1 cellular context compared by ENCODE assay signal in genomic region chr6:28659250-28659566, GRCh38.
TF ChIP-seq lines count a peak whose summit lies in the region.

No MANE protein-coding gene starts in this region.

TF ChIP-seq in A549, 52 proteins besides CTCF, POLR2A, EP300 and RAD21:
- TF ChIP-seq HMGXB4 (CRISPR knock-in tag; IDR thresholded peaks at IDR 0.05; ENCODE audit: borderline replicate concordance) (no peak), POLR2AphosphoS2 (conservative IDR thresholded peaks at IDR 0.05; ENCODE audit: low read length) (no peak), FOSL2 (IDR thresholded peaks at IDR 0.05) (no peak), FOSL2 (CRISPR knock-in tag; IDR thresholded peaks at IDR 0.05) (no peak)
